Comparison of ENCODE assay signal across 18 cellular contexts in the genomic region with DNA sequence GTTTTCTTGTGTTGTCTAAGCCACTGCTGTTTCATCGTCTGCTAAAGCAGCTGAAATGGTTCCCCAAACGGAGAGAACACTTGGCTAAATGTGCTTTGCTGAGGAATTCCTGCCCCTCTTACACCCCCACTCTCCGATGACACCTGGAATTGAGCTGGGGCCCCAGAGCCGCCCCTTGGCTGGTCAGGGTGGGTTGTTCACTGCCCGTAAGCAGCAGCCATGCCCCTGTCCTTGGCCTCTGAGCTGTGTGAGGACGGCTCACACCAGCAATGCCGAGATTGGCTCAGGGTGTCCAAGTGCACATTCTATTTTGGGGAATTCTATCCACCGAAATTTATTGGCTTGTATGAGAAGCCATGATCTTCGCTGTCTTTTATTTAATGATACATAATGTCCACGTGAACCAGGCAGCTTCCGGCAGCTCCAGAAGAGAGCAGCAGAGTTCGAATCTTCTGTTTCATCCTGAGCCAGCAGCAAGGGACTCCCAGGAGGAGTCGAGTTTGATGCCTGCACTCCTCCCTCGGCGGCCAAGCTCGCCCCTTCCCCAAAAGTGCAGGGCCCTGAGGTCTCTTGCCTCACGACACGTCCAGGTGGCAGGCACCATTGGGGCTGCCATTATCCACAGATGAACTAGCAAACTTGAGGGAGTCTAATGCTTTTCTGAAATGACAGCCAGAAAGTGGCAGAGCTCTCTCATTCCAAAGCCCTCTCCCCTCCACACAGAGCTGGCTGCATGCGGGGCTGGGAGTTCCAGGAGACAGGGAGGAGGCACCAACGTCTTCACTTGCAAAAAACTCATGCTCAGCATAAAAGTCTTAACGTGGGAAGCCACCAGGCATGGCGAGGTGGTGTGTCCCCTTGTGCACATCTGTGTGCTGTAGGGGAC.
DNase-seq lines count a peak whose midpoint lies in the region; ATAC-seq, FAIRE-seq and TF ChIP-seq lines count a peak whose summit lies in the region.
"Had no signal": no experiment of that assay in that cellular context is flagged by ENCODE, and none has a peak within 500 bp of the region (broad histone marks: within the 10 kb centered on the region; RNA-seq: fewer than 3 reads in every experiment).

No MANE protein-coding gene starts in this region.

- no CpG with 5 or more reads among the region's 22 CpGs for WGBS in neuronal stem cell (ENCODE audit: extremely low coverage in 2 of 2, insufficient read length in 2 of 2, insufficient replicate concordance in 1 of 2), 2 donors

- TF ChIP-seq CTCF in bronchial epithelial cell (IDR thresholded peaks at IDR 0.05; ENCODE audit: insufficient read depth, low read length, severe bottlenecking) (no peak), foreskin fibroblast (IDR thresholded peaks at IDR 0.05; ENCODE audit: low read depth, low read length) (no peak)

- H2BK12ac ChIP-seq in neuronal stem cell (ENCODE audit: low read length), result peak overlapping the region; percentile 76

- no peak overlapping the region for H3K27ac ChIP-seq in neuronal stem cell (replicated peaks; ENCODE audit: low read length)
- H3K27ac ChIP-seq: BLaER1, HL-60 had no signal

- peak overlapping the region; percentile 7 for H2BK15ac ChIP-seq in neuronal stem cell (ENCODE audit: low read length)

- H3K18ac ChIP-seq in neuronal stem cell (ENCODE audit: low read length), result peak overlapping the region; percentile 84

- peak overlapping the region; percentile 60 for H2AK5ac ChIP-seq in neuronal stem cell (ENCODE audit: low read depth, low read length)

- no peaks in the 10 kb centered on the region for H3K36me3 ChIP-seq in bronchial epithelial cell (ENCODE audit: control insufficient read depth, insufficient read depth, low read length)
- H3K36me3 ChIP-seq in neuronal stem cell (replicated peaks in 1 of 2; ENCODE audit: control insufficient read depth in 2 of 2, insufficient read depth in 2 of 2, low read length in 2 of 2), result peaks cover 0 to 2% of the 10 kb centered on the region in 2 donors
- H3K36me3 ChIP-seq: BLaER1 had no signal

- H3K27me3 ChIP-seq in bronchial epithelial cell (ENCODE audit: control insufficient read depth, insufficient read depth, low read length) (no peaks in the 10 kb centered on the region), neuronal stem cell (ENCODE audit: control insufficient read depth in 3 of 3, insufficient read depth in 3 of 3, low read depth in 1 of 3, low read length in 3 of 3) (peaks cover 0 to 9% (median 0%) of the 10 kb centered on the region in 3 experiments)
- H3K27me3 ChIP-seq: BLaER1 had no signal

- peaks cover 0 to 2% of the 10 kb centered on the region in 2 donors for H3K4me1 ChIP-seq in neuronal stem cell (ENCODE audit: control insufficient read depth in 2 of 2, insufficient read depth in 1 of 2, low read depth in 1 of 2, low read length in 2 of 2)

- H4K8ac ChIP-seq in neuronal stem cell (ENCODE audit: low read depth, low read length), result no peak overlapping the region

- H3K4me3 ChIP-seq in bronchial epithelial cell (ENCODE audit: low read depth, low read length), result no peak overlapping the region
- H3K4me3 ChIP-seq in neuronal stem cell (ENCODE audit: low read length in 2 of 2), result no peak overlapping the region
- no peak overlapping the region for H3K4me3 ChIP-seq in foreskin fibroblast (ENCODE audit: low read depth in 1 of 2, low read length in 2 of 2)
- H3K4me3 ChIP-seq: BLaER1 had no signal

- H3K23ac ChIP-seq in neuronal stem cell (ENCODE audit: low read depth, low read length, poor library complexity), result no peak overlapping the region

- no peaks in the 10 kb centered on the region for H3K79me1 ChIP-seq in neuronal stem cell (ENCODE audit: low read depth, low read length)

- no peak overlapping the region for H2AFZ ChIP-seq in neuronal stem cell (ENCODE audit: low read length)

- H3K9me3 ChIP-seq in neuronal stem cell (replicated peaks in 1 of 2; ENCODE audit: control insufficient read depth in 2 of 2, insufficient read depth in 1 of 2, low read depth in 1 of 2, low read length in 2 of 2), result peaks cover 0 to 3% of the 10 kb centered on the region in 2 donors
- H3K9me3 ChIP-seq: BLaER1, SK-N-SH had no signal

- H2BK5ac ChIP-seq in neuronal stem cell (ENCODE audit: low read length), result no peak overlapping the region

- intact Hi-C loops in left ventricle myocardium superior (cut with micrococcal nuclease) (no loop called here), Right ventricle myocardium superior (cut with DNase I) (no loop called here)

- peak overlapping the region; percentile 97 for H3K14ac ChIP-seq in neuronal stem cell (ENCODE audit: low read length)

- no peak overlapping the region for H4K91ac ChIP-seq in neuronal stem cell (ENCODE audit: low read depth, low read length, poor library complexity)

- peak; percentile 50 for FAIRE-seq in bronchial epithelial cell (lab: Jason Lieb, UNC)
- FAIRE-seq: D721Med had no signal

- no peak for ATAC-seq in left ventricle myocardium superior
- no peak for ATAC-seq in Right ventricle myocardium superior (ENCODE audit: poor library complexity)

- DNase-seq in left ventricle myocardium superior, result peak; percentile 12
- DNase-seq in Right ventricle myocardium superior, result no peak
- DNase-seq in bronchial epithelial cell (ENCODE audit: low read depth), result no peak
- DNase-seq in neuronal stem cell (ENCODE audit: low spot score), result no peak
- no peak for DNase-seq in NCI-H2196 treated with DMSO at 0.1 percent for 48 hours (lab: John Stamatoyannopoulos, UW; ENCODE audit: unreplicated experiment)
- no peak for DNase-seq in foreskin fibroblast
- no peak for DNase-seq in H4 (ENCODE audit: low spot score)
- DNase-seq: CD8-positive, alpha-beta memory T cell; H9; MM.1S; NCI-H1092 treated with DMSO at 0.1 percent for 48 hours; NCI-H146; NCI-H2081; SHP77 treated with DMSO at 0.1 percent for 48 hours; SK-N-SH had no signal

- H3K4ac ChIP-seq in neuronal stem cell (ENCODE audit: low read length), result no peak overlapping the region

- H3K9ac ChIP-seq in neuronal stem cell (ENCODE audit: low read depth, low read length, poor library complexity), result no peak overlapping the region
- H3K9ac ChIP-seq: BLaER1, SK-N-SH had no signal

- no peak overlapping the region for H3K4me2 ChIP-seq in neuronal stem cell (ENCODE audit: insufficient read depth, low read length, poor library complexity, severe bottlenecking)
- H3K4me2 ChIP-seq: SK-N-SH had no signal

- H2BK120ac ChIP-seq in neuronal stem cell (ENCODE audit: low read depth, low read length), result peak overlapping the region; percentile 96
